Comparison of ENCODE assay signal across 11 cellular contexts in genomic region chr14:35890308-35890707, GRCh38.
"Had no signal": no experiment of that assay in that cellular context is flagged by ENCODE, and none has a peak within 500 bp of the region (broad histone marks: within the 10 kb centered on the region; RNA-seq: fewer than 3 reads in every experiment).

No MANE protein-coding gene starts in this region.

- H2AFZ ChIP-seq: GM23248, GM23338 had no signal

- H3K36me3 ChIP-seq: HAP-1 had no signal

- FAIRE-seq: H1, H54 had no signal

- H3K27ac ChIP-seq: GM23248 had no signal

- H3K9me3 ChIP-seq: HAP-1 had no signal

- ATAC-seq: GM23338, HCT116 had no signal

- H3K4me3 ChIP-seq: GM23248, GM23338, HAP-1 had no signal

- H3K4me2 ChIP-seq: GM23338 had no signal

- DNase-seq: GM23248, GOT3, H7, H9, HCEC 1CT, HFFc6 had no signal

- H3K4me1 ChIP-seq: HAP-1 had no signal

- H3K9ac ChIP-seq: GM23248 had no signal
